In genomic region chr2:28904295-28904694, GRCh38 we compare ENCODE assay signal across 18 cellular contexts. TPM values are rescaled to one million over a fixed set of nuclear protein-coding genes. Genes with fewer than 3 reads are reported as not detected.
DNase-seq lines count a peak whose midpoint lies in the region; ATAC-seq and TF ChIP-seq lines count a peak whose summit lies in the region.
"Had no signal": no experiment of that assay in that cellular context is flagged by ENCODE, and none has a peak within 500 bp of the region (broad histone marks: within the 10 kb centered on the region; RNA-seq: fewer than 3 reads in every experiment).

No MANE protein-coding gene starts in this region.

- TF ChIP-seq POLR2A in gastrocnemius medialis (IDR thresholded peaks at IDR 0.05) = no peak

- peaks cover 10% of the 10 kb centered on the region for H3K36me3 ChIP-seq in fibroblast of lung (ENCODE audit: control insufficient read depth, insufficient read depth, low read length)
- peaks cover 0 to 41% of the 10 kb centered on the region in 2 donors for H3K36me3 ChIP-seq in gastrocnemius medialis
- H3K36me3 ChIP-seq: ovary had no signal

- H3K9me3 Mint-ChIP-seq in activated T-cell treated with anti-CD3 and anti-CD28 coated beads, Interleukin-2, amount 50 U/mL, for 72 hours = no peaks in the 10 kb centered on the region
- H3K9me3 Mint-ChIP-seq: activated CD4-positive, alpha-beta T cell treated with anti-CD3 and anti-CD28 coated beads, Interleukin-2, amount 10 ng/mL, durations not matched to agents 7 days and 5 days; IgD-negative memory B cell had no signal

- intact Hi-C loops in gastrocnemius medialis (cut with DNase I; ENCODE audit: low total_unique reads) = no loop called here

- no peak overlapping the region for H3K9ac ChIP-seq in fibroblast of lung (ENCODE audit: insufficient read depth, low read length)

- H3K4me2 ChIP-seq in fibroblast of lung (ENCODE audit: extremely low read depth, insufficient read depth, low read length) = no peak overlapping the region

- no peak for DNase-seq in activated T-cell treated with anti-CD3 and anti-CD28 coated beads, Interleukin-2, amount 50 U/mL, for 72 hours
- DNase-seq in activated T-cell treated with anti-CD3 and anti-CD28 coated beads, Interleukin-2, amount 50 U/mL, for 1 hour = no peak
- DNase-seq in RPMI7951 (ENCODE audit: low read depth) = peak; percentile 23
- DNase-seq in fibroblast of lung (ENCODE audit: low read depth in 2 of 2) = peak; percentile 46 to 64
- no peak for DNase-seq in gastrocnemius medialis
- DNase-seq in T-helper 9 cell = no peak
- no peak for DNase-seq in NOMO-1 treated with dmso at 0.1 percent for 144 hours (lab: John Stamatoyannopoulos, UW; ENCODE audit: unreplicated experiment)
- no peak for DNase-seq in GM13976 (ENCODE audit: low spot score)
- DNase-seq: activated CD4-positive, alpha-beta T cell treated with anti-CD3 and anti-CD28 coated beads, Interleukin-2, amount 10 ng/mL, durations not matched to agents 7 days and 5 days; activated naive CD4-positive, alpha-beta T cell treated with Interleukin-2 at 50 U/mL for 16 hours; DMS153; midbrain; NCI-H1417 treated with DMSO at 0.1 percent for 48 hours; NCI-H524; ovary; upper lobe of right lung had no signal

- H3K79me2 ChIP-seq in fibroblast of lung (ENCODE audit: control insufficient read depth, insufficient read depth, low read length) = peaks cover 73% of the 10 kb centered on the region

- H3K4me3 ChIP-seq in fibroblast of lung (replicated peaks in 1 of 4; ENCODE audit: control extremely low read depth in 1 of 4, insufficient read depth in 1 of 4, low read depth in 3 of 4, low read length in 4 of 4) (no peak overlapping the region), gastrocnemius medialis (no peak overlapping the region)
- H3K4me3 ChIP-seq: ovary, upper lobe of right lung had no signal

- no peak overlapping the region for H2AFZ ChIP-seq in fibroblast of lung (ENCODE audit: low read length)

- H3K9me3 ChIP-seq in fibroblast of lung (ENCODE audit: control insufficient read depth, insufficient read depth, low read depth, low read length) = no peaks in the 10 kb centered on the region
- H3K9me3 ChIP-seq in gastrocnemius medialis = no peaks in the 10 kb centered on the region
- H3K9me3 ChIP-seq: ovary, upper lobe of right lung had no signal

- peaks cover under 1% of the 10 kb centered on the region for H4K20me1 ChIP-seq in fibroblast of lung (ENCODE audit: control insufficient read depth, extremely low read depth, insufficient read depth, low read length)

- TF ChIP-seq CTCF in fibroblast of lung (conservative IDR thresholded peaks at IDR 0.05 in 1 of 2, IDR thresholded peaks at IDR 0.05 in 1 of 2; ENCODE audit: low read depth in 1 of 2, low read length in 2 of 2) = no peak
- TF ChIP-seq CTCF in gastrocnemius medialis (IDR thresholded peaks at IDR 0.05 in 4 of 5, conservative IDR thresholded peaks at IDR 0.05 in 1 of 5) = no peak
- no peak for TF ChIP-seq CTCF in GM13976 (IDR thresholded peaks at IDR 0.05; ENCODE audit: borderline replicate concordance, control extremely low read depth, extremely low read depth, insufficient read depth, missing control alignments)

- peaks cover 12 to 38% of the 10 kb centered on the region in 2 donors for H3K36me3 Mint-ChIP-seq in activated T-cell treated with anti-CD3 and anti-CD28 coated beads, Interleukin-2, amount 50 U/mL, for 72 hours (ENCODE audit: insufficient read depth in 2 of 2)
- H3K36me3 Mint-ChIP-seq: IgD-negative memory B cell had no signal

- peak overlapping the region; percentile 13 for H3K27ac Mint-ChIP-seq in activated T-cell treated with anti-CD3 and anti-CD28 coated beads, Interleukin-2, amount 50 U/mL, for 72 hours
- H3K27ac Mint-ChIP-seq: activated CD4-positive, alpha-beta T cell treated with anti-CD3 and anti-CD28 coated beads, Interleukin-2, amount 10 ng/mL, durations not matched to agents 7 days and 5 days had no signal

- H3K4me1 Mint-ChIP-seq in activated T-cell treated with anti-CD3 and anti-CD28 coated beads, Interleukin-2, amount 50 U/mL, for 72 hours (ENCODE audit: low read depth) = peaks cover 51% of the 10 kb centered on the region

- in situ Hi-C loops in gastrocnemius medialis (cut with MboI; ENCODE audit: low sequenced_read_pairs in 4 of 4) = no loop called here
- in situ Hi-C loops in GM13976 (cut with MboI; ENCODE audit: low sequenced_read_pairs, unreplicated experiment) = no loop called here

- H3K27ac ChIP-seq in fibroblast of lung (ENCODE audit: insufficient read depth, low read length) = no peak overlapping the region
- peak overlapping the region; percentile 48 to 71 (median 60) for H3K27ac ChIP-seq in gastrocnemius medialis
- H3K27ac ChIP-seq: ovary, upper lobe of right lung had no signal

- no peak overlapping the region for H3K4me3 Mint-ChIP-seq in activated T-cell treated with anti-CD3 and anti-CD28 coated beads, Interleukin-2, amount 50 U/mL, for 72 hours
- H3K4me3 Mint-ChIP-seq: activated CD4-positive, alpha-beta T cell treated with anti-CD3 and anti-CD28 coated beads, Interleukin-2, amount 10 ng/mL, durations not matched to agents 7 days and 5 days; IgD-negative memory B cell had no signal

- no peaks in the 10 kb centered on the region for H3K4me1 ChIP-seq in fibroblast of lung (ENCODE audit: control insufficient read depth, extremely low read depth, insufficient read depth, low read length)
- H3K4me1 ChIP-seq in gastrocnemius medialis = peaks cover 11 to 29% of the 10 kb centered on the region in 2 donors

- H3K27me3 Mint-ChIP-seq in activated T-cell treated with anti-CD3 and anti-CD28 coated beads, Interleukin-2, amount 50 U/mL, for 72 hours (ENCODE audit: low read depth) = no peaks in the 10 kb centered on the region
- H3K27me3 Mint-ChIP-seq: activated CD4-positive, alpha-beta T cell treated with anti-CD3 and anti-CD28 coated beads, Interleukin-2, amount 10 ng/mL, durations not matched to agents 7 days and 5 days; IgD-negative memory B cell had no signal

- H3K27me3 ChIP-seq in fibroblast of lung (ENCODE audit: control insufficient read depth, insufficient read depth, low read length) = no peaks in the 10 kb centered on the region
- H3K27me3 ChIP-seq in gastrocnemius medialis = no peaks in the 10 kb centered on the region
- H3K27me3 ChIP-seq: ovary, upper lobe of right lung had no signal

- ATAC-seq in activated T-cell treated with anti-CD3 and anti-CD28 coated beads, Interleukin-2, amount 50 U/mL, for 72 hours (replicated peaks in 1 of 2) = no peak
- ATAC-seq in gastrocnemius medialis = no peak
- ATAC-seq: Panc1, upper lobe of right lung had no signal

RNA-seq across cellular contexts. Expression of gene WDR43, which starts 9.8 kb away (rescaled TPM):
- 100 to 1,000 TPM in 1 of 2 donors, 10 to 100 TPM in 1; 75.0 to 110 TPM for total RNA-seq in activated T-cell treated with anti-CD3 and anti-CD28 coated beads, Interleukin-2, amount 50 U/mL, for 72 hours
- total RNA-seq in RPMI7951 (2014; rRNA removed; shearing (Covaris generic)) = 42.5 and 49.0 TPM in 2 replicates
- total RNA-seq in fibroblast of lung (71.5 and 80.9 TPM in 2 replicates), gastrocnemius medialis (100 to 1,000 TPM in 1 of 4 donors, 10 to 100 TPM in 3; 73.5 to 105 (median 81.1) TPM)
- polyA plus RNA-seq in fibroblast of lung = 74.7 and 96.2 TPM in 2 replicates
- 33.0 and 46.9 TPM in 2 replicates for polyA plus RNA-seq in fibroblast of lung (2012)
- 21.3 and 30.6 TPM in 2 replicates for polyA minus RNA-seq in fibroblast of lung (ENCODE audit: low replicate concordance)

RNA-seq across cellular contexts. Expression of gene TRMT61B, which starts 34.2 kb away (rescaled TPM):
- 10 to 100 TPM; 18.5 to 20.5 TPM for total RNA-seq in activated T-cell treated with anti-CD3 and anti-CD28 coated beads, Interleukin-2, amount 50 U/mL, for 72 hours
- 14.5 and 29.2 TPM in 2 replicates for total RNA-seq in RPMI7951 (2014; rRNA removed; shearing (Covaris generic))
- 14.4 and 14.6 TPM in 2 replicates for total RNA-seq in fibroblast of lung
- 11.3 and 13.5 TPM in 2 replicates for polyA plus RNA-seq in fibroblast of lung
- 10.4 and 10.8 TPM in 2 replicates for polyA plus RNA-seq in fibroblast of lung (2012)
- polyA minus RNA-seq in fibroblast of lung (ENCODE audit: low replicate concordance) = 1.0 and 1.7 TPM in 2 replicates
- 10 to 100 TPM in 3 of 4 donors, 1 to 10 TPM in 1; 5.8 to 15.2 (median 13.5) TPM for total RNA-seq in gastrocnemius medialis

Comparison
In these comparisons a context has a peak if more than half of its experiments do, and no peak if none do; other contexts are left out.
1. DNase-seq: peak in RPMI7951 (single experiment) and fibroblast of lung (2 of 2); none in activated T-cell treated with anti-CD3 and anti-CD28 coated beads, Interleukin-2, amount 50 U/mL, for 72 hours (0 of 2), activated T-cell treated with anti-CD3 and anti-CD28 coated beads, Interleukin-2, amount 50 U/mL, for 1 hour (single experiment), gastrocnemius medialis (0 of 2), T-helper 9 cell (single experiment), NOMO-1 treated with dmso at 0.1 percent for 144 hours (single experiment) and GM13976 (single experiment).